Comparison of ENCODE assay signal across 29 cellular contexts in the genomic region with DNA sequence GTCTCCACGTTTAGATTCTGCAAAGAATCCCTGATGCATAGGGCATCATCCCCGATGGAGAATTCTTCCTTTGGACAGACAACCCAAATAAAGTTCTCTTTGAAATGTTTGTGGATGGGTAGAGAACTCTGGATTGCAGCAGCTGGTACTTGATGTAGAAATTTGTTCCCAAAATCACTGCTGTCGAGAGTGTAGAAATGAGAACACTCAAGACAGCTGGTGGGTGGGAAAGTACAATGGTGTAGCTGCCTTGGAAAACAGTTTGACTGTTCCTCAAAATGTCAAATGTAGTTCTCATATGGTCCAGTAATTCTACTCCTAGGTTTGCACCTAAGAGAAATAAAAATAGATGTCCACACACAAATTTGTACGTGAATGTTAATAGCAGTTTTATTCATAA.
"Had no signal": no experiment of that assay in that cellular context is flagged by ENCODE, and none has a peak within 500 bp of the region (broad histone marks: within the 10 kb centered on the region; RNA-seq: fewer than 3 reads in every experiment).

No MANE protein-coding gene starts in this region.

- H3K4me1 ChIP-seq: breast epithelium had no signal

- H3K9me3 ChIP-seq: breast epithelium had no signal

- H3K4me1 Mint-ChIP-seq: activated naive CD4-positive, alpha-beta T cell treated with anti-CD3 and anti-CD28 coated beads, Interleukin-2, amount 50 U/mL, for 24 hours; T-cell had no signal

- H3K9ac ChIP-seq: KMS-11 had no signal

- H3K36me3 Mint-ChIP-seq: activated naive CD4-positive, alpha-beta T cell treated with anti-CD3 and anti-CD28 coated beads, Interleukin-2, amount 50 U/mL, for 24 hours; T-cell had no signal

- DNase-seq: activated CD4-positive, alpha-beta T cell treated with anti-CD3 and anti-CD28 coated beads for 4 hours; activated CD8-positive, alpha-beta memory T cell treated with anti-CD3 and anti-CD28 coated beads, Interleukin-2, amount 50 U/mL, for 48 hours; activated CD8-positive, alpha-beta T cell treated with anti-CD3 and anti-CD28 coated beads for 36 hours; activated effector memory CD4-positive, alpha-beta T cell treated with Interleukin-2 at 50 U/mL for 16 hours; activated naive CD4-positive, alpha-beta T cell; activated T-cell treated with anti-CD3 and anti-CD28 coated beads, Interleukin-2, amount 50 U/mL, for 24 hours; aorta; central memory CD4-positive, alpha-beta T cell; MM.1S; NCI-H1105; NCI-H1436 treated with DMSO at 0.1 percent for 48 hours; NCI-H187; NCI-H2081; NCI-H510A treated with DMSO at 0.1 percent for 48 hours; NCI-H69; NK-92 treated with Interleukin-12 subunit alpha and Interleukin-12 subunit beta, amount 100 ng/mL, for 24 hours; OCI-M1; RPMI8226; T-cell; T-helper 2 cell had no signal

- H3K27me3 ChIP-seq: breast epithelium had no signal

- H3K4me2 ChIP-seq: KMS-11 had no signal

- H3K27ac Mint-ChIP-seq: activated CD8-positive, alpha-beta T cell treated with anti-CD3 and anti-CD28 coated beads for 36 hours; activated naive CD4-positive, alpha-beta T cell treated with anti-CD3 and anti-CD28 coated beads, Interleukin-2, amount 50 U/mL, for 24 hours; activated T-cell treated with anti-CD3 and anti-CD28 coated beads, Interleukin-2, amount 50 U/mL, for 24 hours; activated T-helper 1 cell treated with anti-CD3 and anti-CD28 coated beads, Interleukin-12 subunit alpha, Interleukin-12 subunit beta, Interleukin-2, Interleukin-4 antibody, amounts not matched to agents 30 ng/mL and 10 ng/mL and 1 ng/mL, durations not matched to agents 14 hours and 24 hours and 36 hours; T-cell had no signal

- H3K36me3 ChIP-seq: breast epithelium had no signal

- H3K9me3 Mint-ChIP-seq: activated CD8-positive, alpha-beta T cell treated with anti-CD3 and anti-CD28 coated beads for 36 hours; activated naive CD4-positive, alpha-beta T cell treated with anti-CD3 and anti-CD28 coated beads, Interleukin-2, amount 50 U/mL, for 24 hours had no signal

- H3K4me3 ChIP-seq: breast epithelium, SK-N-MC had no signal

- H3K27me3 Mint-ChIP-seq: activated CD8-positive, alpha-beta T cell treated with anti-CD3 and anti-CD28 coated beads for 36 hours; activated naive CD4-positive, alpha-beta T cell treated with anti-CD3 and anti-CD28 coated beads, Interleukin-2, amount 50 U/mL, for 24 hours; activated T-cell treated with anti-CD3 and anti-CD28 coated beads, Interleukin-2, amount 50 U/mL, for 24 hours; T-cell had no signal

- ATAC-seq: activated CD4-positive, CD25-positive, alpha-beta regulatory T cell treated with anti-CD3 and anti-CD28 coated beads, Interleukin-2, amount 50 U/mL, for 24 hours; activated CD8-positive, alpha-beta T cell treated with anti-CD3 and anti-CD28 coated beads for 36 hours; Panc1; Right ventricle myocardium inferior; T-cell had no signal

- H3K4me3 Mint-ChIP-seq: activated CD8-positive, alpha-beta T cell treated with anti-CD3 and anti-CD28 coated beads for 36 hours; activated naive CD4-positive, alpha-beta T cell treated with anti-CD3 and anti-CD28 coated beads, Interleukin-2, amount 50 U/mL, for 24 hours; activated T-cell treated with anti-CD3 and anti-CD28 coated beads, Interleukin-2, amount 50 U/mL, for 24 hours; activated T-helper 1 cell treated with anti-CD3 and anti-CD28 coated beads, Interleukin-12 subunit alpha, Interleukin-12 subunit beta, Interleukin-2, Interleukin-4 antibody, amounts not matched to agents 30 ng/mL and 10 ng/mL and 1 ng/mL, durations not matched to agents 14 hours and 24 hours and 36 hours; T-cell had no signal

- H3K27ac ChIP-seq: breast epithelium, KMS-11, SK-N-MC, VCaP had no signal
